ENCODE assay signal across 1 cellular context in genomic region chr5:140547508-140548299, GRCh38.
A peak's percentile ranks its signal among the peaks of the same experiment; 100 is the strongest.
TF ChIP-seq lines count a peak whose summit lies in the region.

Gene EIF4EBP3 (plus strand): TSS chr5:140547662. CDS start chr5:140547738, 76 bp downstream.

TF ChIP-seq in GM12878, 131 proteins besides CTCF, POLR2A, EP300 and RAD21 (continued from another document):
- no peak for TF ChIP-seq CUX1 (IDR thresholded peaks at IDR 0.05; ENCODE audit: insufficient replicate concordance, low read depth, low read length)
- TF ChIP-seq ZNF207 (IDR thresholded peaks at IDR 0.05; ENCODE audit: borderline replicate concordance): no peak
- TF ChIP-seq ATF3 (IDR thresholded peaks at IDR 0.05; ENCODE audit: borderline replicate concordance, extremely low read depth, low read depth, low read length): no peak
- no peak for TF ChIP-seq CHD1 (IDR thresholded peaks at IDR 0.05; ENCODE audit: low read depth, low read length)
- TF ChIP-seq FOXK2 (IDR thresholded peaks at IDR 0.05): peak; percentile 86
- TF ChIP-seq ETV6 (conservative IDR thresholded peaks at IDR 0.05 in 1 of 2, IDR thresholded peaks at IDR 0.05 in 1 of 2; ENCODE audit: borderline replicate concordance in 1 of 2, low read depth in 1 of 2): no peak
- no peak for TF ChIP-seq CHD4 (IDR thresholded peaks at IDR 0.05)
- 0 out of 2 replicates have a peak, but pooled peaks have one; percentile 26 for TF ChIP-seq EED (IDR thresholded peaks at IDR 0.05; ENCODE audit: low read depth)
- TF ChIP-seq STAT1 (conservative IDR thresholded peaks at IDR 0.05): no peak
- no peak for TF ChIP-seq EZH2 (IDR thresholded peaks at IDR 0.05; ENCODE audit: borderline replicate concordance, control insufficient read depth, low read depth, low read length)
- no peak for TF ChIP-seq SPI1 (IDR thresholded peaks at IDR 0.05; ENCODE audit: borderline replicate concordance, insufficient read depth, low read depth, low read length)
- TF ChIP-seq HDAC2 (IDR thresholded peaks at IDR 0.05): no peak
- TF ChIP-seq BACH1 (IDR thresholded peaks at IDR 0.05; ENCODE audit: borderline replicate concordance): peak; percentile 27; the same call in 1 of the 2 replicates
- TF ChIP-seq ZNF24 (IDR thresholded peaks at IDR 0.05): no peak
- TF ChIP-seq PAX5 (IDR thresholded peaks at IDR 0.05; ENCODE audit: borderline replicate concordance, low read depth, low read length): peak; percentile 42; the same call in 1 of the 2 replicates
- TF ChIP-seq PRDM15 (CRISPR knock-in tag; IDR thresholded peaks at IDR 0.05): no peak
- TF ChIP-seq BCL11A (IDR thresholded peaks at IDR 0.05; ENCODE audit: low read depth, low read length): no peak; the same call in 1 of the 2 replicates
